Comparison of ENCODE assay signal across 24 cellular contexts in genomic region chr17:48730240-48730550, GRCh38. TPM values are rescaled to one million over a fixed set of nuclear protein-coding genes. Genes with fewer than 3 reads are reported as not detected.
"Had no signal": no experiment of that assay in that cellular context is flagged by ENCODE, and none has a peak within 500 bp of the region (broad histone marks: within the 10 kb centered on the region; RNA-seq: fewer than 3 reads in every experiment).

No MANE protein-coding gene starts in this region.

- H3K4me1 ChIP-seq: parathyroid adenoma had no signal

- H3K9me3 ChIP-seq: esophagus muscularis mucosa, right atrium auricular region, suprapubic skin, tibial artery had no signal

- H3K4me3 ChIP-seq: esophagus muscularis mucosa, hepatocyte, right atrium auricular region, suprapubic skin, tibial artery had no signal

- DNase-seq: activated CD4-positive, alpha-beta T cell treated with anti-CD3 and anti-CD28 coated beads for 36 hours; activated CD4-positive, CD25-positive, alpha-beta regulatory T cell; activated naive CD4-positive, alpha-beta T cell treated with anti-CD3 and anti-CD28 coated beads for 36 hours; activated T-cell treated with anti-CD3 and anti-CD28 coated beads for 4 hours; amniotic stem cell; central memory CD4-positive, alpha-beta T cell; foreskin melanocyte; islet precursor cell; left ventricle myocardium superior; nucleus accumbens; stimulated activated naive CD4-positive, alpha-beta T cell; tibial artery had no signal

- H3K36me3 ChIP-seq: esophagus muscularis mucosa, right atrium auricular region, suprapubic skin, tibial artery had no signal

- H3K9ac ChIP-seq: parathyroid adenoma had no signal

- H3K27ac ChIP-seq: esophagus muscularis mucosa, hepatocyte, parathyroid adenoma, right atrium auricular region, suprapubic skin, tibial artery had no signal

RNA-seq across cellular contexts. Expression of gene HOXB13, which starts 1.6 kb away (rescaled TPM):
- total RNA-seq: activated CD4-positive, alpha-beta T cell treated with anti-CD3 and anti-CD28 coated beads for 36 hours; activated naive CD4-positive, alpha-beta T cell treated with anti-CD3 and anti-CD28 coated beads for 36 hours; astrocyte; esophagus muscularis mucosa; left ventricle myocardium superior; lung microvascular endothelial cell; mesenteric fat pad; neural crest cell; pulmonary artery endothelial cell; right atrium auricular region; suprapubic skin; T-helper 2 cell treated with Interferon-gamma antibody and Interleukin-4, amounts not matched to agents 100 ng/mL and 5 ng/mL, for 36 hours had no signal

RNA-seq across cellular contexts. Expression of gene PRAC2, which starts 7.2 kb away (rescaled TPM):
- total RNA-seq: activated CD4-positive, alpha-beta T cell treated with anti-CD3 and anti-CD28 coated beads for 36 hours; activated naive CD4-positive, alpha-beta T cell treated with anti-CD3 and anti-CD28 coated beads for 36 hours; astrocyte; esophagus muscularis mucosa; hepatocyte; left ventricle myocardium superior; lung microvascular endothelial cell; mesenteric fat pad; mucosa of gallbladder; neural crest cell; pulmonary artery endothelial cell; right atrium auricular region; suprapubic skin; T-helper 2 cell treated with Interferon-gamma antibody and Interleukin-4, amounts not matched to agents 100 ng/mL and 5 ng/mL, for 36 hours had no signal

RNA-seq across cellular contexts. Expression of gene PRAC1, which starts 7.9 kb away (rescaled TPM):
- total RNA-seq: activated CD4-positive, alpha-beta T cell treated with anti-CD3 and anti-CD28 coated beads for 36 hours; activated naive CD4-positive, alpha-beta T cell treated with anti-CD3 and anti-CD28 coated beads for 36 hours; astrocyte; esophagus muscularis mucosa; hepatocyte; left ventricle myocardium superior; lung microvascular endothelial cell; mesenteric fat pad; mucosa of gallbladder; neural crest cell; pulmonary artery endothelial cell; right atrium auricular region; suprapubic skin; T-helper 2 cell treated with Interferon-gamma antibody and Interleukin-4, amounts not matched to agents 100 ng/mL and 5 ng/mL, for 36 hours had no signal
- polyA plus RNA-seq: hepatocyte had no signal
